15 cellular contexts compared by ENCODE assay signal in genomic region chr19:28581468-28581770, GRCh38.
A peak's percentile ranks its signal among the peaks of the same experiment; 100 is the strongest.
DNase-seq lines count a peak whose midpoint lies in the region; ATAC-seq and TF ChIP-seq lines count a peak whose summit lies in the region.
"Had no signal": no experiment of that assay in that cellular context is flagged by ENCODE, and none has a peak within 500 bp of the region (broad histone marks: within the 10 kb centered on the region; RNA-seq: fewer than 3 reads in every experiment).

No MANE protein-coding gene starts in this region.

- no peak for DNase-seq in natural killer cell
- no peak for DNase-seq in natural killer cell treated with Interleukin-12 subunit alpha and Interleukin-12 subunit beta and Interleukin-15 and Interleukin-18, amount 100 ng/mL, for 72 hours (ENCODE audit: low spot score)
- peak in 2 of 3 donors; percentile 7 to 13 for DNase-seq in immature natural killer cell
- DNase-seq in SK-N-DZ (ENCODE audit: low spot score), result no peak
- no peak for DNase-seq in spleen
- no peak for DNase-seq in GM23248
- DNase-seq: ACHN; C1 segment of cervical spinal cord; CD4-positive, alpha-beta memory T cell; DMS79 had no signal

- H3K4me3 ChIP-seq in OCI-LY1 (ENCODE audit: low read depth, low read length, poor library complexity, severe bottlenecking) (no peak overlapping the region), spleen (no peak overlapping the region), GM23248 (no peak overlapping the region)

- H3K4me1 ChIP-seq in OCI-LY1 (ENCODE audit: insufficient read depth, low read length, severe bottlenecking) (peaks cover 43% of the 10 kb centered on the region), spleen (no peaks in the 10 kb centered on the region), GM23248 (ENCODE audit: insufficient read depth) (no peaks in the 10 kb centered on the region)

- H3K27ac Mint-ChIP-seq in natural killer cell (peak overlapping the region; percentile 56 to 67), immature natural killer cell (peak overlapping the region in 5 of 6 donors; percentile 25 to 88 (median 46))
- no peak overlapping the region for H3K27ac Mint-ChIP-seq in natural killer cell treated with Interleukin-12 subunit alpha and Interleukin-12 subunit beta and Interleukin-15 and Interleukin-18, amount 100 ng/mL, for 72 hours
- H3K27ac Mint-ChIP-seq: B cell; CD4-positive, alpha-beta memory T cell; IgD-negative memory B cell had no signal

- peak in 1 of 3 donors; percentile 47 for ATAC-seq in natural killer cell
- no peak for ATAC-seq in natural killer cell treated with Interleukin-12 subunit alpha and Interleukin-12 subunit beta and Interleukin-15 and Interleukin-18, amount 100 ng/mL, for 72 hours
- ATAC-seq: HCT116 had no signal

- H3K79me2 ChIP-seq in OCI-LY1 (ENCODE audit: insufficient read depth, low read length) (no peaks in the 10 kb centered on the region), GM23248 (ENCODE audit: insufficient read depth) (no peaks in the 10 kb centered on the region)

- no peak for TF ChIP-seq POLR2A in spleen (IDR thresholded peaks at IDR 0.05)

- H4K20me1 ChIP-seq in OCI-LY1 (ENCODE audit: insufficient read depth, low read length) (no peaks in the 10 kb centered on the region), GM23248 (ENCODE audit: insufficient read depth) (no peaks in the 10 kb centered on the region)

- H3K36me3 Mint-ChIP-seq in natural killer cell (no peaks in the 10 kb centered on the region), immature natural killer cell (no peaks in the 10 kb centered on the region)
- no peaks in the 10 kb centered on the region for H3K36me3 Mint-ChIP-seq in natural killer cell treated with Interleukin-12 subunit alpha and Interleukin-12 subunit beta and Interleukin-15 and Interleukin-18, amount 100 ng/mL, for 72 hours
- H3K36me3 Mint-ChIP-seq: CD4-positive, alpha-beta memory T cell; IgD-negative memory B cell had no signal

- H3K4me3 Mint-ChIP-seq in natural killer cell (peak overlapping the region; percentile 38), immature natural killer cell (peak overlapping the region; percentile 13 to 67 (median 50))
- no peak overlapping the region for H3K4me3 Mint-ChIP-seq in natural killer cell treated with Interleukin-12 subunit alpha and Interleukin-12 subunit beta and Interleukin-15 and Interleukin-18, amount 100 ng/mL, for 72 hours
- H3K4me3 Mint-ChIP-seq: B cell; CD4-positive, alpha-beta memory T cell; IgD-negative memory B cell had no signal

- WGBS in spleen, 5 donors, result 61 to 75% (median 73%) methylated on average over 4 of the region's 4 CpGs
- 51 to 52% methylated on average over 4 of the region's 4 CpGs for WGBS in GM23248 (ENCODE audit: low coverage in 1 of 2, low lambda C conversion rate in 2 of 2, missing lambda C conversion rate in 2 of 2), 2 experiments

- in situ Hi-C loops in GM23248 (cut with MboI), result no loop called here

- H2AFZ ChIP-seq in OCI-LY1 (ENCODE audit: low read length) (no peak overlapping the region), GM23248 (no peak overlapping the region)

- no peaks in the 10 kb centered on the region for H3K9me3 Mint-ChIP-seq in natural killer cell
- no peaks in the 10 kb centered on the region for H3K9me3 Mint-ChIP-seq in natural killer cell treated with Interleukin-12 subunit alpha and Interleukin-12 subunit beta and Interleukin-15 and Interleukin-18, amount 100 ng/mL, for 72 hours
- peaks cover 0 to 1% (median 0%) of the 10 kb centered on the region in 6 donors for H3K9me3 Mint-ChIP-seq in immature natural killer cell

- peak overlapping the region; percentile 31 for H3K27ac ChIP-seq in OCI-LY1 (ENCODE audit: low read depth, low read length, poor library complexity, severe bottlenecking)
- H3K27ac ChIP-seq in spleen, result no peak overlapping the region
- H3K27ac ChIP-seq in GM23248, result no peak overlapping the region
- H3K27ac ChIP-seq: HL-60 had no signal

- H3K9me2 ChIP-seq in OCI-LY1 (ENCODE audit: low read depth, low read length) (no peaks in the 10 kb centered on the region), GM23248 (ENCODE audit: insufficient read depth) (no peaks in the 10 kb centered on the region)

- TF ChIP-seq CTCF in natural killer cell (IDR thresholded peaks at IDR 0.05), result no peak
- TF ChIP-seq CTCF in OCI-LY1 (IDR thresholded peaks at IDR 0.05; ENCODE audit: low read length), result no peak
- no peak for TF ChIP-seq CTCF in spleen (IDR thresholded peaks at IDR 0.05 in 8 of 11, conservative IDR thresholded peaks at IDR 0.05 in 3 of 11)

- H3K36me3 ChIP-seq in OCI-LY1 (ENCODE audit: insufficient read depth, low read length) (no peaks in the 10 kb centered on the region), spleen (no peaks in the 10 kb centered on the region), GM23248 (ENCODE audit: low read depth) (no peaks in the 10 kb centered on the region)

- peaks cover 24 to 28% of the 10 kb centered on the region in 2 donors for H3K4me1 Mint-ChIP-seq in natural killer cell
- peaks cover 5 to 22% of the 10 kb centered on the region in 2 donors for H3K4me1 Mint-ChIP-seq in natural killer cell treated with Interleukin-12 subunit alpha and Interleukin-12 subunit beta and Interleukin-15 and Interleukin-18, amount 100 ng/mL, for 72 hours (ENCODE audit: low read depth in 2 of 2)
- H3K4me1 Mint-ChIP-seq in immature natural killer cell, result peaks cover 26 to 47% of the 10 kb centered on the region in 2 donors
- H3K4me1 Mint-ChIP-seq: B cell; CD4-positive, alpha-beta memory T cell; IgD-negative memory B cell had no signal

- H3K27me3 ChIP-seq in OCI-LY1 (ENCODE audit: insufficient read depth, low read length), result no peaks in the 10 kb centered on the region; the same call in 1 of the 2 replicates
- no peaks in the 10 kb centered on the region for H3K27me3 ChIP-seq in spleen (replicated peaks in 1 of 7)
- no peaks in the 10 kb centered on the region for H3K27me3 ChIP-seq in GM23248 (replicated peaks; ENCODE audit: insufficient read depth)

- intact Hi-C loops in natural killer cell (cut with micrococcal nuclease), result no loop called here
- intact Hi-C loops in spleen (cut with DNase I; ENCODE audit: low total_unique reads), result no loop called here

- H3K4me2 ChIP-seq in OCI-LY1 (ENCODE audit: low read length) (no peak overlapping the region), GM23248 (ENCODE audit: unreplicated experiment) (no peak overlapping the region)

- no peak overlapping the region for H3K9ac ChIP-seq in OCI-LY1 (ENCODE audit: low read length)
- no peak overlapping the region for H3K9ac ChIP-seq in GM23248

- no peaks in the 10 kb centered on the region for H3K9me3 ChIP-seq in OCI-LY1 (ENCODE audit: low read length)
- peaks cover 0 to 7% (median 0%) of the 10 kb centered on the region in 8 donors for H3K9me3 ChIP-seq in spleen
- no peaks in the 10 kb centered on the region for H3K9me3 ChIP-seq in GM23248 (ENCODE audit: low read depth)

- no peaks in the 10 kb centered on the region for H3K27me3 Mint-ChIP-seq in natural killer cell (ENCODE audit: low read depth in 2 of 2)
- no peaks in the 10 kb centered on the region for H3K27me3 Mint-ChIP-seq in natural killer cell treated with Interleukin-12 subunit alpha and Interleukin-12 subunit beta and Interleukin-15 and Interleukin-18, amount 100 ng/mL, for 72 hours
- H3K27me3 Mint-ChIP-seq in immature natural killer cell (ENCODE audit: low read depth in 3 of 3), result peaks cover 0 to 2% (median 0%) of the 10 kb centered on the region in 3 donors
- H3K27me3 Mint-ChIP-seq: B cell; CD4-positive, alpha-beta memory T cell; IgD-negative memory B cell had no signal

- no peaks in the 10 kb centered on the region for H3F3A ChIP-seq in OCI-LY1 (ENCODE audit: insufficient read depth, low read length)
- no peaks in the 10 kb centered on the region for H3F3A ChIP-seq in GM23248 (ENCODE audit: insufficient read depth)

Comparison
In these comparisons a context has a peak if more than half of its experiments do, and no peak if none do; other contexts are left out.
1. H3K27ac Mint-ChIP-seq: peak in natural killer cell (2 of 2) and immature natural killer cell (5 of 6); none in natural killer cell treated with Interleukin-12 subunit alpha and Interleukin-12 subunit beta and Interleukin-15 and Interleukin-18, amount 100 ng/mL, for 72 hours (0 of 2).
2. DNase-seq: peak in immature natural killer cell (2 of 3); none in natural killer cell (single experiment), natural killer cell treated with Interleukin-12 subunit alpha and Interleukin-12 subunit beta and Interleukin-15 and Interleukin-18, amount 100 ng/mL, for 72 hours (single experiment), SK-N-DZ (single experiment), spleen (single experiment) and GM23248 (single experiment).